In genomic region chr17:21105081-21105480, GRCh38 we compare ENCODE assay signal across 15 cellular contexts. TPM values are rescaled to one million over a fixed set of nuclear protein-coding genes. Genes with fewer than 3 reads are reported as not detected.
DNase-seq lines count a peak whose midpoint lies in the region; ATAC-seq and TF ChIP-seq lines count a peak whose summit lies in the region.
"Had no signal": no experiment of that assay in that cellular context is flagged by ENCODE, and none has a peak within 500 bp of the region (broad histone marks: within the 10 kb centered on the region; RNA-seq: fewer than 3 reads in every experiment).

No MANE protein-coding gene starts in this region.

- H3K4me3 ChIP-seq in endodermal cell (ENCODE audit: low read length): peak overlapping the region; percentile 61
- H3K4me3 ChIP-seq: BLaER1 treated with 17β-estradiol and CSF1 and Interleukin-3, amounts not matched to agents 10 nM and 100 nM; HAP-1 had no signal

- H3K27me3 ChIP-seq in H9 (ENCODE audit: insufficient read depth, low read length) (no peaks in the 10 kb centered on the region), endodermal cell (ENCODE audit: control insufficient read depth, insufficient read depth, low read length, poor library complexity, severe bottlenecking) (no peaks in the 10 kb centered on the region)
- H3K27me3 ChIP-seq: BLaER1 treated with 17β-estradiol and CSF1 and Interleukin-3, amounts not matched to agents 10 nM and 100 nM had no signal

- H3K56ac ChIP-seq in H9 (ENCODE audit: insufficient read length, low read depth, low read length): no peak overlapping the region

- no peak overlapping the region for H2BK120ac ChIP-seq in H9 (ENCODE audit: low read depth, low read length, poor library complexity, severe bottlenecking)

- H4K20me1 ChIP-seq in H9 (ENCODE audit: control insufficient read depth, insufficient read depth, insufficient read length): no peaks in the 10 kb centered on the region
- H4K20me1 ChIP-seq: BLaER1 treated with 17β-estradiol and CSF1 and Interleukin-3, amounts not matched to agents 10 nM and 100 nM had no signal

- no peaks in the 10 kb centered on the region for H3K36me3 ChIP-seq in endodermal cell (ENCODE audit: control insufficient read depth, insufficient read depth, low read length)
- H3K36me3 ChIP-seq: BLaER1 treated with 17β-estradiol and CSF1 and Interleukin-3, amounts not matched to agents 10 nM and 100 nM; HAP-1 had no signal

- no peak overlapping the region for H2BK5ac ChIP-seq in H9 (ENCODE audit: insufficient read length, low read length)

- no peaks in the 10 kb centered on the region for H3K23me2 ChIP-seq in H9 (ENCODE audit: insufficient read length, low read depth, low read length, poor library complexity, severe bottlenecking)

- H3K4me1 ChIP-seq in H9 (ENCODE audit: insufficient read depth, low read length) (no peaks in the 10 kb centered on the region; the same call in 1 of the 2 replicates), endodermal cell (ENCODE audit: control insufficient read depth, insufficient read depth, low read length) (peaks cover 13% of the 10 kb centered on the region)
- H3K4me1 ChIP-seq: Caco-2 had no signal

- H4K91ac ChIP-seq in H9 (ENCODE audit: insufficient read length, low read depth, low read length): no peak overlapping the region

- no CpG with 5 or more reads among the region's 4 CpGs for WGBS in H9 (ENCODE audit: extremely low coverage, insufficient read length, low lambda C conversion rate)
- WGBS in endodermal cell (ENCODE audit: insufficient coverage in 1 of 2, insufficient read length in 1 of 2), 2 experiments: 77 to 93% methylated on average over 4 of the region's 4 CpGs

- H3K27ac Mint-ChIP-seq in H9 (no peak overlapping the region), WTC11 (no peak overlapping the region), endodermal cell (peak overlapping the region; percentile 70), CD14-positive monocyte (no peak overlapping the region), nephron progenitor cell (no peak overlapping the region)
- peak overlapping the region; percentile 16 for H3K27ac Mint-ChIP-seq in stimulated activated naive B cell treated with anti-CD40 and anti-IgM and Interleukin-4, amounts not matched to agents 10 μg/mL and 1 μg/mL and 100 μg/mL, for 72 hours
- H3K27ac Mint-ChIP-seq: B cell; CD4-positive, CD25-positive, alpha-beta regulatory T cell had no signal

- no peak overlapping the region for H2AK5ac ChIP-seq in H9 (ENCODE audit: insufficient read length, low read length)

- peaks cover 44 to 46% of the 10 kb centered on the region in 2 experiments for H3K4me1 Mint-ChIP-seq in H9
- H3K4me1 Mint-ChIP-seq in WTC11: peaks cover 52% of the 10 kb centered on the region
- peaks cover 35% of the 10 kb centered on the region for H3K4me1 Mint-ChIP-seq in endodermal cell
- H3K4me1 Mint-ChIP-seq in stimulated activated naive B cell treated with anti-CD40 and anti-IgM and Interleukin-4, amounts not matched to agents 10 μg/mL and 1 μg/mL and 100 μg/mL, for 72 hours: peaks cover 0 to 2% of the 10 kb centered on the region in 2 donors
- peaks cover 7% of the 10 kb centered on the region for H3K4me1 Mint-ChIP-seq in CD14-positive monocyte
- H3K4me1 Mint-ChIP-seq in nephron progenitor cell: peaks cover 13% of the 10 kb centered on the region
- H3K4me1 Mint-ChIP-seq: B cell had no signal

- ATAC-seq in WTC11: peak; percentile 40
- ATAC-seq in stimulated activated naive B cell treated with anti-CD40 and anti-IgM and Interleukin-4, amounts not matched to agents 10 μg/mL and 1 μg/mL and 100 μg/mL, for 72 hours (replicated peaks): no peak

- no peak overlapping the region for H3T11ph ChIP-seq in H9 (ENCODE audit: low read length)

- H4K5ac ChIP-seq in H9 (ENCODE audit: insufficient read length, low read depth, low read length): no peak overlapping the region

- in situ Hi-C loops in GM13977 (cut with MboI; ENCODE audit: low pct_unique_long_range_greater_than_20kb, low sequenced_read_pairs, unreplicated experiment): loop anchor here (25.0 kb wide), 1 partner anchor 407 kb away; no protein-coding TSS in a partner anchor

- no peak overlapping the region for H2AFZ ChIP-seq in H9 (ENCODE audit: low read length)

- no peak overlapping the region for H3K4ac ChIP-seq in H9 (ENCODE audit: low read depth, low read length)

- no peak overlapping the region for H3K18ac ChIP-seq in H9 (ENCODE audit: insufficient read length, low read depth, low read length)

- peak; percentile 54 for DNase-seq in H9
- DNase-seq in WTC11 (ENCODE audit: low spot score): no peak
- DNase-seq in endodermal cell: peak; percentile 90
- DNase-seq in stimulated activated naive B cell treated with anti-CD40 and anti-IgM and Interleukin-4, amounts not matched to agents 10 μg/mL and 1 μg/mL and 100 μg/mL, for 72 hours: no peak
- no peak for DNase-seq in CD14-positive monocyte (ENCODE audit: low spot score)
- no peak for DNase-seq in GM13977 (ENCODE audit: low spot score)
- DNase-seq in nephron progenitor cell: no peak
- DNase-seq: Caco-2; CD4-positive, CD25-positive, alpha-beta regulatory T cell; GOT3; IMR-90; KBM-7 had no signal

- H3K23ac ChIP-seq in H9 (ENCODE audit: insufficient read length, low read depth, low read length): no peak overlapping the region

- H3K27ac ChIP-seq in H9 (ENCODE audit: insufficient read length, low read depth, low read length) (no peak overlapping the region), endodermal cell (ENCODE audit: low read depth, low read length) (no peak overlapping the region)
- H3K27ac ChIP-seq: BLaER1 treated with 17β-estradiol and CSF1 and Interleukin-3, amounts not matched to agents 10 nM and 100 nM had no signal

- TF ChIP-seq CTCF in H9 (conservative IDR thresholded peaks at IDR 0.05) (no peak), WTC11 (IDR thresholded peaks at IDR 0.05) (no peak), endodermal cell (conservative IDR thresholded peaks at IDR 0.05) (no peak), CD14-positive monocyte (IDR thresholded peaks at IDR 0.05) (no peak), GM13977 (IDR thresholded peaks at IDR 0.05; ENCODE audit: extremely low read depth, insufficient read depth, missing control alignments) (no peak), nephron progenitor cell (IDR thresholded peaks at IDR 0.05) (no peak)

- H2BK12ac ChIP-seq in H9 (ENCODE audit: insufficient read length, low read depth, low read length): no peak overlapping the region

- H3K79me2 ChIP-seq in H9 (ENCODE audit: insufficient read depth, low read length): no peaks in the 10 kb centered on the region

- peaks cover 0 to 2% of the 10 kb centered on the region in 2 experiments; a peak in 1 of 5 replicates for H3K9me3 Mint-ChIP-seq in H9
- peaks cover 8% of the 10 kb centered on the region for H3K9me3 Mint-ChIP-seq in WTC11
- peaks cover 35% of the 10 kb centered on the region for H3K9me3 Mint-ChIP-seq in endodermal cell
- H3K9me3 Mint-ChIP-seq in stimulated activated naive B cell treated with anti-CD40 and anti-IgM and Interleukin-4, amounts not matched to agents 10 μg/mL and 1 μg/mL and 100 μg/mL, for 72 hours: no peaks in the 10 kb centered on the region
- no peaks in the 10 kb centered on the region for H3K9me3 Mint-ChIP-seq in CD14-positive monocyte
- no peaks in the 10 kb centered on the region for H3K9me3 Mint-ChIP-seq in nephron progenitor cell
- H3K9me3 Mint-ChIP-seq: CD4-positive, CD25-positive, alpha-beta regulatory T cell had no signal

- H3K4me2 ChIP-seq in H9 (ENCODE audit: insufficient read depth, insufficient read length, low read length): no peak overlapping the region
- H3K4me2 ChIP-seq: BLaER1 treated with 17β-estradiol and CSF1 and Interleukin-3, amounts not matched to agents 10 nM and 100 nM had no signal

- peaks cover 0 to 2% (median 0%) of the 10 kb centered on the region in 3 experiments; a peak in 2 of 7 replicates for H3K36me3 Mint-ChIP-seq in H9 (ENCODE audit: insufficient read depth in 1 of 3, low read depth in 3 of 3)
- H3K36me3 Mint-ChIP-seq in WTC11: no peaks in the 10 kb centered on the region; the same call in 1 of the 2 replicates
- peaks cover 6% of the 10 kb centered on the region for H3K36me3 Mint-ChIP-seq in endodermal cell (ENCODE audit: low read depth)
- H3K36me3 Mint-ChIP-seq in stimulated activated naive B cell treated with anti-CD40 and anti-IgM and Interleukin-4, amounts not matched to agents 10 μg/mL and 1 μg/mL and 100 μg/mL, for 72 hours: no peaks in the 10 kb centered on the region
- H3K36me3 Mint-ChIP-seq in CD14-positive monocyte: no peaks in the 10 kb centered on the region
- H3K36me3 Mint-ChIP-seq in nephron progenitor cell (ENCODE audit: low read depth): no peaks in the 10 kb centered on the region
- H3K36me3 Mint-ChIP-seq: CD4-positive, CD25-positive, alpha-beta regulatory T cell had no signal

- intact Hi-C loops in CD14-positive monocyte (cut with micrococcal nuclease): no loop called here

- POLR2A ChIA-PET in WTC11 (lab: Charles Lee): no interaction called here

- H3K14ac ChIP-seq in H9 (ENCODE audit: insufficient read depth, low read length): no peak overlapping the region

- no peak overlapping the region for H3K9ac ChIP-seq in H9 (ENCODE audit: extremely low read depth, insufficient read length, low read length)
- H3K9ac ChIP-seq in endodermal cell (ENCODE audit: extremely low read depth, low read length, poor library complexity, severe bottlenecking): no peak overlapping the region
- H3K9ac ChIP-seq: BLaER1 treated with 17β-estradiol and CSF1 and Interleukin-3, amounts not matched to agents 10 nM and 100 nM had no signal

- no peak overlapping the region for H4K8ac ChIP-seq in H9 (replicated peaks; ENCODE audit: insufficient read length, low read depth, low read length)

- H3K9me3 ChIP-seq in H9 (ENCODE audit: control insufficient read depth, low read depth, low read length): no peaks in the 10 kb centered on the region
- peaks cover 15% of the 10 kb centered on the region for H3K9me3 ChIP-seq in endodermal cell (ENCODE audit: control insufficient read depth, low read length)
- H3K9me3 ChIP-seq: BLaER1 treated with 17β-estradiol and CSF1 and Interleukin-3, amounts not matched to agents 10 nM and 100 nM; Caco-2; HAP-1 had no signal

- H2BK15ac ChIP-seq in H9 (ENCODE audit: low read depth, low read length): no peak overlapping the region

- CTCF ChIA-PET in WTC11 (lab: Charles Lee): interaction anchor here (0.8 to 1.5 kb wide), 5 partner anchors 14 to 408 kb away, joined by 3 to 7 read pairs (median 3); no protein-coding TSS in a partner anchor

- H3K4me3 Mint-ChIP-seq in H9 (no peak overlapping the region), WTC11 (no peak overlapping the region), endodermal cell (no peak overlapping the region), CD14-positive monocyte (no peak overlapping the region), nephron progenitor cell (no peak overlapping the region)
- H3K4me3 Mint-ChIP-seq in stimulated activated naive B cell treated with anti-CD40 and anti-IgM and Interleukin-4, amounts not matched to agents 10 μg/mL and 1 μg/mL and 100 μg/mL, for 72 hours: no peak overlapping the region
- H3K4me3 Mint-ChIP-seq: B cell; CD4-positive, CD25-positive, alpha-beta regulatory T cell had no signal

- no peaks in the 10 kb centered on the region for H3K27me3 Mint-ChIP-seq in H9 (ENCODE audit: low read depth)
- H3K27me3 Mint-ChIP-seq in WTC11 (ENCODE audit: low read depth): no peaks in the 10 kb centered on the region
- no peaks in the 10 kb centered on the region for H3K27me3 Mint-ChIP-seq in endodermal cell (ENCODE audit: insufficient read depth)
- H3K27me3 Mint-ChIP-seq in stimulated activated naive B cell treated with anti-CD40 and anti-IgM and Interleukin-4, amounts not matched to agents 10 μg/mL and 1 μg/mL and 100 μg/mL, for 72 hours: peaks cover 0 to 4% of the 10 kb centered on the region in 2 donors
- peaks cover 0 to 2% (median 2%) of the 10 kb centered on the region in 3 donors for H3K27me3 Mint-ChIP-seq in CD14-positive monocyte (ENCODE audit: low read depth in 3 of 3)
- peaks cover 2% of the 10 kb centered on the region for H3K27me3 Mint-ChIP-seq in nephron progenitor cell (ENCODE audit: low read depth, poor library complexity)
- H3K27me3 Mint-ChIP-seq: CD4-positive, CD25-positive, alpha-beta regulatory T cell had no signal

- H3K79me1 ChIP-seq in H9 (ENCODE audit: insufficient read depth, low read depth, low read length, poor library complexity, severe bottlenecking): no peaks in the 10 kb centered on the region

- no peak overlapping the region for H2BK20ac ChIP-seq in H9 (ENCODE audit: low read depth, low read length, poor library complexity, severe bottlenecking)

RNA-seq across cellular contexts. Expression of gene DHRS7B, which starts 21.7 kb away (rescaled TPM):
- 17.2 and 20.3 TPM in 2 replicates for total RNA-seq in H9 (2021)
- total RNA-seq in WTC11 (2021): 13.5 to 16.6 TPM (median 15.6 TPM) in 3 replicates
- total RNA-seq in endodermal cell: 10 to 100 TPM; 20.8 to 24.2 TPM
- 16.9 TPM for polyA plus RNA-seq in endodermal cell (2013, experiment 1 of 2)
- 15.0 TPM for polyA plus RNA-seq in endodermal cell (2013, experiment 2 of 2)
- polyA plus RNA-seq in CD14-positive monocyte: 10 to 100 TPM; 33.9 to 37.8 TPM

Comparison
In these comparisons a context has a peak if more than half of its experiments do, and no peak if none do; other contexts are left out.
1. DNase-seq: peak in H9 (single experiment) and endodermal cell (single experiment); none in WTC11 (single experiment), stimulated activated naive B cell treated with anti-CD40 and anti-IgM and Interleukin-4, amounts not matched to agents 10 μg/mL and 1 μg/mL and 100 μg/mL, for 72 hours (single experiment), CD14-positive monocyte (single experiment), GM13977 (single experiment) and nephron progenitor cell (single experiment).
2. H3K27ac Mint-ChIP-seq: peak in endodermal cell (single experiment) and stimulated activated naive B cell treated with anti-CD40 and anti-IgM and Interleukin-4, amounts not matched to agents 10 μg/mL and 1 μg/mL and 100 μg/mL, for 72 hours (single experiment); none in H9 (0 of 3), WTC11 (single experiment), CD14-positive monocyte (0 of 7) and nephron progenitor cell (single experiment).